ENCODE assay signal across 1 cellular context in the genomic region with DNA sequence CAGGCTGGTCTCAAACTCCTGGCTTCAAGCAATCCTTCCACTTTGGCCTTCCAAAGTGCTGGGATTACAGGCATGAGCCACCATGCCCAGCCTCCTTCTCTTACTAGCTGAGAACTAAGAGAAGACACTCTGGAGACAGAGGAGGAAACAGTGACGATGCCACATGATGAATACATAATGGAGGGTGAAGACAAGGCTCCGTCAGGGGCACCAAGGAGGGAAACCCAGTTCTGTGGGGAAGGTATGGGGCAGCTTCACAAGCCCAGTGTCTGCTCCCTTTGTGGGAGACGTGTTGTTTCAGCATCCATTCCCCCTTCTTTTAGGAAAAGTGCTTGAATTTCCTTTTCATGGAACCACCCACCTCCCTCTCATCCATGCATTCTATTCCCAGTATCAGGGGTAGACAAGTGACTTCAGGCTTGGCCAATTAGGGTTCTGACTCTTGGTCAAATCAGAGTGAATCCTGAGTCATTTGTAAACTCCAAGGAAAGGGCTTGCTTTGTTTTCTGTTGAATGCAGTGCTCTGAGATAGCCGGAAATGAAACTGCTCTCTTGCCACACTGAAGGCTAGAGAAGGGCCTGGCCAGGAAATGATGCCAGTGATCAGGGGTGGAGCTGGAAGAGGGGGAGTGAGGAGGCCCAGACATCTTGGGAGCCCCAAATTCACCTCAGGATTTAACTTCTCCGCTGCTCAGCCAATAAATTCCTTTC.
A peak's percentile ranks its signal among the peaks of the same experiment; 100 is the strongest.
TF ChIP-seq lines count a peak whose summit lies in the region.

No MANE protein-coding gene starts in this region.

TF ChIP-seq in GM12878, 131 proteins besides CTCF, POLR2A, EP300 and RAD21 (continued from another document and continues in another):
- TF ChIP-seq, protein P1, sequence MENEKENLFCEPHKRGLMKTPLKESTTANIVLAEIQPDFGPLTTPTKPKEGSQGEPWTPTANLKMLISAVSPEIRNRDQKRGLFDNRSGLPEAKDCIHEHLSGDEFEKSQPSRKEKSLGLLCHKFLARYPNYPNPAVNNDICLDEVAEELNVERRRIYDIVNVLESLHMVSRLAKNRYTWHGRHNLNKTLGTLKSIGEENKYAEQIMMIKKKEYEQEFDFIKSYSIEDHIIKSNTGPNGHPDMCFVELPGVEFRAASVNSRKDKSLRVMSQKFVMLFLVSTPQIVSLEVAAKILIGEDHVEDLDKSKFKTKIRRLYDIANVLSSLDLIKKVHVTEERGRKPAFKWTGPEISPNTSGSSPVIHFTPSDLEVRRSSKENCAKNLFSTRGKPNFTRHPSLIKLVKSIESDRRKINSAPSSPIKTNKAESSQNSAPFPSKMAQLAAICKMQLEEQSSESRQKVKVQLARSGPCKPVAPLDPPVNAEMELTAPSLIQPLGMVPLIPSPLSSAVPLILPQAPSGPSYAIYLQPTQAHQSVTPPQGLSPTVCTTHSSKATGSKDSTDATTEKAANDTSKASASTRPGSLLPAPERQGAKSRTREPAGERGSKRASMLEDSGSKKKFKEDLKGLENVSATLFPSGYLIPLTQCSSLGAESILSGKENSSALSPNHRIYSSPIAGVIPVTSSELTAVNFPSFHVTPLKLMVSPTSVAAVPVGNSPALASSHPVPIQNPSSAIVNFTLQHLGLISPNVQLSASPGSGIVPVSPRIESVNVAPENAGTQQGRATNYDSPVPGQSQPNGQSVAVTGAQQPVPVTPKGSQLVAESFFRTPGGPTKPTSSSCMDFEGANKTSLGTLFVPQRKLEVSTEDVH (IDR thresholded peaks at IDR 0.05; ENCODE audit: low read depth, partially characterized antibody): peak; percentile 31
- peak; percentile 66 for TF ChIP-seq RUNX3 (IDR thresholded peaks at IDR 0.05; ENCODE audit: low read length)
- TF ChIP-seq CBX3 (IDR thresholded peaks at IDR 0.05; ENCODE audit: borderline replicate concordance, low read depth): no peak
- TF ChIP-seq, protein P2, sequence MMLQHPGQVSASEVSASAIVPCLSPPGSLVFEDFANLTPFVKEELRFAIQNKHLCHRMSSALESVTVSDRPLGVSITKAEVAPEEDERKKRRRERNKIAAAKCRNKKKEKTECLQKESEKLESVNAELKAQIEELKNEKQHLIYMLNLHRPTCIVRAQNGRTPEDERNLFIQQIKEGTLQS (IDR thresholded peaks at IDR 0.05; ENCODE audit: borderline replicate concordance, extremely low read depth, low read depth, low read length): no peak
- no peak for TF ChIP-seq PML (IDR thresholded peaks at IDR 0.05; ENCODE audit: low read length)
- no peak for TF ChIP-seq MYB (IDR thresholded peaks at IDR 0.05; ENCODE audit: borderline replicate concordance, low read depth, low read length)
- no peak for TF ChIP-seq BMI1 (IDR thresholded peaks at IDR 0.05; ENCODE audit: borderline replicate concordance)
- TF ChIP-seq NFYA (IDR thresholded peaks at IDR 0.05; ENCODE audit: borderline replicate concordance, low read depth, low read length): no peak
- TF ChIP-seq, protein P3, sequence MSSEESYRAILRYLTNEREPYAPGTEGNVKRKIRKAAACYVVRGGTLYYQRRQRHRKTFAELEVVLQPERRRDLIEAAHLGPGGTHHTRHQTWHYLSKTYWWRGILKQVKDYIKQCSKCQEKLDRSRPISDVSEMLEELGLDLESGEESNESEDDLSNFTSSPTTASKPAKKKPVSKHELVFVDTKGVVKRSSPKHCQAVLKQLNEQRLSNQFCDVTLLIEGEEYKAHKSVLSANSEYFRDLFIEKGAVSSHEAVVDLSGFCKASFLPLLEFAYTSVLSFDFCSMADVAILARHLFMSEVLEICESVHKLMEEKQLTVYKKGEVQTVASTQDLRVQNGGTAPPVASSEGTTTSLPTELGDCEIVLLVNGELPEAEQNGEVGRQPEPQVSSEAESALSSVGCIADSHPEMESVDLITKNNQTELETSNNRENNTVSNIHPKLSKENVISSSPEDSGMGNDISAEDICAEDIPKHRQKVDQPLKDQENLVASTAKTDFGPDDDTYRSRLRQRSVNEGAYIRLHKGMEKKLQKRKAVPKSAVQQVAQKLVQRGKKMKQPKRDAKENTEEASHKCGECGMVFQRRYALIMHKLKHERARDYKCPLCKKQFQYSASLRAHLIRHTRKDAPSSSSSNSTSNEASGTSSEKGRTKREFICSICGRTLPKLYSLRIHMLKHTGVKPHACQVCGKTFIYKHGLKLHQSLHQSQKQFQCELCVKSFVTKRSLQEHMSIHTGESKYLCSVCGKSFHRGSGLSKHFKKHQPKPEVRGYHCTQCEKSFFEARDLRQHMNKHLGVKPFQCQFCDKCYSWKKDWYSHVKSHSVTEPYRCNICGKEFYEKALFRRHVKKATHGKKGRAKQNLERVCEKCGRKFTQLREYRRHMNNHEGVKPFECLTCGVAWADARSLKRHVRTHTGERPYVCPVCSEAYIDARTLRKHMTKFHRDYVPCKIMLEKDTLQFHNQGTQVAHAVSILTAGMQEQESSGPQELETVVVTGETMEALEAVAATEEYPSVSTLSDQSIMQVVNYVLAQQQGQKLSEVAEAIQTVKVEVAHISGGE (CRISPR knock-in tag; IDR thresholded peaks at IDR 0.05): no peak
- TF ChIP-seq POLR2AphosphoS5 (IDR thresholded peaks at IDR 0.05; ENCODE audit: low read length): peak; percentile 59
- TF ChIP-seq, protein P4, sequence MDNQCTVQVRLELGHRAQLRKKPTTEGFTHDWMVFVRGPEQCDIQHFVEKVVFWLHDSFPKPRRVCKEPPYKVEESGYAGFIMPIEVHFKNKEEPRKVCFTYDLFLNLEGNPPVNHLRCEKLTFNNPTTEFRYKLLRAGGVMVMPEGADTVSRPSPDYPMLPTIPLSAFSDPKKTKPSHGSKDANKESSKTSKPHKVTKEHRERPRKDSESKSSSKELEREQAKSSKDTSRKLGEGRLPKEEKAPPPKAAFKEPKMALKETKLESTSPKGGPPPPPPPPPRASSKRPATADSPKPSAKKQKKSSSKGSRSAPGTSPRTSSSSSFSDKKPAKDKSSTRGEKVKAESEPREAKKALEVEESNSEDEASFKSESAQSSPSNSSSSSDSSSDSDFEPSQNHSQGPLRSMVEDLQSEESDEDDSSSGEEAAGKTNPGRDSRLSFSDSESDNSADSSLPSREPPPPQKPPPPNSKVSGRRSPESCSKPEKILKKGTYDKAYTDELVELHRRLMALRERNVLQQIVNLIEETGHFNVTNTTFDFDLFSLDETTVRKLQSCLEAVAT (IDR thresholded peaks at IDR 0.05): no peak
- no peak; the same call in 2 of the 3 replicates for TF ChIP-seq POU2F2 (IDR thresholded peaks at IDR 0.05; ENCODE audit: borderline replicate concordance, low read depth, low read length)
- no peak for TF ChIP-seq NR2C1 (IDR thresholded peaks at IDR 0.05)
- peak; percentile 54; the same call in 1 of the 2 replicates for TF ChIP-seq MTA3 (IDR thresholded peaks at IDR 0.05; ENCODE audit: borderline replicate concordance, low read length)
- no peak for TF ChIP-seq HDAC2 (IDR thresholded peaks at IDR 0.05)
- TF ChIP-seq KAT2A (conservative IDR thresholded peaks at IDR 0.05; ENCODE audit: control insufficient read depth, low read depth, low read length): no peak
- TF ChIP-seq, protein P5, sequence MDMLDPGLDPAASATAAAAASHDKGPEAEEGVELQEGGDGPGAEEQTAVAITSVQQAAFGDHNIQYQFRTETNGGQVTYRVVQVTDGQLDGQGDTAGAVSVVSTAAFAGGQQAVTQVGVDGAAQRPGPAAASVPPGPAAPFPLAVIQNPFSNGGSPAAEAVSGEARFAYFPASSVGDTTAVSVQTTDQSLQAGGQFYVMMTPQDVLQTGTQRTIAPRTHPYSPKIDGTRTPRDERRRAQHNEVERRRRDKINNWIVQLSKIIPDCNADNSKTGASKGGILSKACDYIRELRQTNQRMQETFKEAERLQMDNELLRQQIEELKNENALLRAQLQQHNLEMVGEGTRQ (IDR thresholded peaks at IDR 0.05; ENCODE audit: borderline replicate concordance, low read depth, low read length): no peak
- TF ChIP-seq ZNF622 (IDR thresholded peaks at IDR 0.05): no peak
- no peak for TF ChIP-seq MEF2A (IDR thresholded peaks at IDR 0.05; ENCODE audit: insufficient read depth, low read depth, low read length)
- TF ChIP-seq ESRRA (IDR thresholded peaks at IDR 0.05; ENCODE audit: low read length): no peak
- peak; percentile 55; the same call in 1 of the 2 replicates for TF ChIP-seq GABPA (IDR thresholded peaks at IDR 0.05; ENCODE audit: low read depth)
- no peak for TF ChIP-seq ZNF274 (IDR thresholded peaks at IDR 0.05; ENCODE audit: insufficient read depth, insufficient read length)
- TF ChIP-seq YY1 (IDR thresholded peaks at IDR 0.05; ENCODE audit: low read depth, low read length): peak; percentile 51
- TF ChIP-seq POLR2AphosphoS2 (IDR thresholded peaks at IDR 0.05; ENCODE audit: low read depth, low read length): no peak
- TF ChIP-seq, protein P6, sequence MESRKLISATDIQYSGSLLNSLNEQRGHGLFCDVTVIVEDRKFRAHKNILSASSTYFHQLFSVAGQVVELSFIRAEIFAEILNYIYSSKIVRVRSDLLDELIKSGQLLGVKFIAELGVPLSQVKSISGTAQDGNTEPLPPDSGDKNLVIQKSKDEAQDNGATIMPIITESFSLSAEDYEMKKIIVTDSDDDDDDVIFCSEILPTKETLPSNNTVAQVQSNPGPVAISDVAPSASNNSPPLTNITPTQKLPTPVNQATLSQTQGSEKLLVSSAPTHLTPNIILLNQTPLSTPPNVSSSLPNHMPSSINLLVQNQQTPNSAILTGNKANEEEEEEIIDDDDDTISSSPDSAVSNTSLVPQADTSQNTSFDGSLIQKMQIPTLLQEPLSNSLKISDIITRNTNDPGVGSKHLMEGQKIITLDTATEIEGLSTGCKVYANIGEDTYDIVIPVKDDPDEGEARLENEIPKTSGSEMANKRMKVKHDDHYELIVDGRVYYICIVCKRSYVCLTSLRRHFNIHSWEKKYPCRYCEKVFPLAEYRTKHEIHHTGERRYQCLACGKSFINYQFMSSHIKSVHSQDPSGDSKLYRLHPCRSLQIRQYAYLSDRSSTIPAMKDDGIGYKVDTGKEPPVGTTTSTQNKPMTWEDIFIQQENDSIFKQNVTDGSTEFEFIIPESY (IDR thresholded peaks at IDR 0.05): no peak
- TF ChIP-seq IKZF2 (IDR thresholded peaks at IDR 0.05): peak; percentile 91 to 93
- TF ChIP-seq FOXM1 (IDR thresholded peaks at IDR 0.05; ENCODE audit: low read depth, low read length): no peak
- TF ChIP-seq IKZF1 (conservative IDR thresholded peaks at IDR 0.05): peak; percentile 90
- no peak for TF ChIP-seq FOS (IDR thresholded peaks at IDR 0.05; ENCODE audit: borderline replicate concordance, extremely low read depth, insufficient read length)
- 0 out of 2 replicates have a peak, but pooled peaks have one; percentile 27 for TF ChIP-seq GATAD2B (conservative IDR thresholded peaks at IDR 0.05; ENCODE audit: low read depth)
- TF ChIP-seq ZSCAN29 (IDR thresholded peaks at IDR 0.05): no peak
- peak; percentile 66; the same call in 1 of the 2 replicates for TF ChIP-seq NBN (IDR thresholded peaks at IDR 0.05)
- no peak for TF ChIP-seq HDAC6 (IDR thresholded peaks at IDR 0.05; ENCODE audit: unreplicated experiment)
- TF ChIP-seq SMARCA5 (IDR thresholded peaks at IDR 0.05): peak; percentile 70; the same call in 1 of the 2 replicates
- TF ChIP-seq MXI1 (IDR thresholded peaks at IDR 0.05; ENCODE audit: low read depth, low read length): no peak
- TF ChIP-seq ETV6 (conservative IDR thresholded peaks at IDR 0.05 in 1 of 2, IDR thresholded peaks at IDR 0.05 in 1 of 2; ENCODE audit: borderline replicate concordance in 1 of 2, low read depth in 1 of 2): peak in 1 of 2 experiments; percentile 97; a peak in 2 of 4 replicates
- no peak for TF ChIP-seq CEBPB (IDR thresholded peaks at IDR 0.05; ENCODE audit: borderline replicate concordance in 1 of 2, low read depth in 2 of 2, low read length in 2 of 2)
- TF ChIP-seq, protein P7, sequence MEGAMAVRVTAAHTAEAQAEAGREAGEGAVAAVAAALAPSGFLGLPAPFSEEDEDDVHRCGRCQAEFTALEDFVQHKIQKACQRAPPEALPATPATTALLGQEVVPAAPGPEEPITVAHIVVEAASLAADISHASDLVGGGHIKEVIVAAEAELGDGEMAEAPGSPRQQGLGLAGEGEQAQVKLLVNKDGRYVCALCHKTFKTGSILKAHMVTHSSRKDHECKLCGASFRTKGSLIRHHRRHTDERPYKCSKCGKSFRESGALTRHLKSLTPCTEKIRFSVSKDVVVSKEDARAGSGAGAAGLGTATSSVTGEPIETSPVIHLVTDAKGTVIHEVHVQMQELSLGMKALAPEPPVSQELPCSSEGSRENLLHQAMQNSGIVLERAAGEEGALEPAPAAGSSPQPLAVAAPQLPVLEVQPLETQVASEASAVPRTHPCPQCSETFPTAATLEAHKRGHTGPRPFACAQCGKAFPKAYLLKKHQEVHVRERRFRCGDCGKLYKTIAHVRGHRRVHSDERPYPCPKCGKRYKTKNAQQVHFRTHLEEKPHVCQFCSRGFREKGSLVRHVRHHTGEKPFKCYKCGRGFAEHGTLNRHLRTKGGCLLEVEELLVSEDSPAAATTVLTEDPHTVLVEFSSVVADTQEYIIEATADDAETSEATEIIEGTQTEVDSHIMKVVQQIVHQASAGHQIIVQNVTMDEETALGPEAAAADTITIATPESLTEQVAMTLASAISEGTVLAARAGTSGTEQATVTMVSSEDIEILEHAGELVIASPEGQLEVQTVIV (IDR thresholded peaks at IDR 0.05; ENCODE audit: borderline replicate concordance, partially characterized antibody): no peak
- TF ChIP-seq SPI1 (IDR thresholded peaks at IDR 0.05; ENCODE audit: borderline replicate concordance, insufficient read depth, low read depth, low read length): peak; percentile 34; the same call in 1 of the 2 replicates
- TF ChIP-seq CHD4 (IDR thresholded peaks at IDR 0.05): no peak
- peak; percentile 88 for TF ChIP-seq IRF4 (IDR thresholded peaks at IDR 0.05; ENCODE audit: low read depth, low read length)
- TF ChIP-seq EGR1 (IDR thresholded peaks at IDR 0.05; ENCODE audit: borderline replicate concordance in 1 of 2, low read depth in 2 of 2, low read length in 2 of 2): peak in 1 of 2 experiments; percentile 70; a peak in 2 of 3 replicates
- no peak for TF ChIP-seq RB1 (IDR thresholded peaks at IDR 0.05; ENCODE audit: borderline replicate concordance)
- TF ChIP-seq FOXK2 (IDR thresholded peaks at IDR 0.05): no peak
- peak; percentile 58; the same call in 1 of the 2 replicates for TF ChIP-seq ATF7 (IDR thresholded peaks at IDR 0.05; ENCODE audit: low read depth)
- TF ChIP-seq TBL1XR1 (IDR thresholded peaks at IDR 0.05; ENCODE audit: low read depth, low read length): peak; percentile 46; the same call in 1 of the 2 replicates
- TF ChIP-seq, protein P8, sequence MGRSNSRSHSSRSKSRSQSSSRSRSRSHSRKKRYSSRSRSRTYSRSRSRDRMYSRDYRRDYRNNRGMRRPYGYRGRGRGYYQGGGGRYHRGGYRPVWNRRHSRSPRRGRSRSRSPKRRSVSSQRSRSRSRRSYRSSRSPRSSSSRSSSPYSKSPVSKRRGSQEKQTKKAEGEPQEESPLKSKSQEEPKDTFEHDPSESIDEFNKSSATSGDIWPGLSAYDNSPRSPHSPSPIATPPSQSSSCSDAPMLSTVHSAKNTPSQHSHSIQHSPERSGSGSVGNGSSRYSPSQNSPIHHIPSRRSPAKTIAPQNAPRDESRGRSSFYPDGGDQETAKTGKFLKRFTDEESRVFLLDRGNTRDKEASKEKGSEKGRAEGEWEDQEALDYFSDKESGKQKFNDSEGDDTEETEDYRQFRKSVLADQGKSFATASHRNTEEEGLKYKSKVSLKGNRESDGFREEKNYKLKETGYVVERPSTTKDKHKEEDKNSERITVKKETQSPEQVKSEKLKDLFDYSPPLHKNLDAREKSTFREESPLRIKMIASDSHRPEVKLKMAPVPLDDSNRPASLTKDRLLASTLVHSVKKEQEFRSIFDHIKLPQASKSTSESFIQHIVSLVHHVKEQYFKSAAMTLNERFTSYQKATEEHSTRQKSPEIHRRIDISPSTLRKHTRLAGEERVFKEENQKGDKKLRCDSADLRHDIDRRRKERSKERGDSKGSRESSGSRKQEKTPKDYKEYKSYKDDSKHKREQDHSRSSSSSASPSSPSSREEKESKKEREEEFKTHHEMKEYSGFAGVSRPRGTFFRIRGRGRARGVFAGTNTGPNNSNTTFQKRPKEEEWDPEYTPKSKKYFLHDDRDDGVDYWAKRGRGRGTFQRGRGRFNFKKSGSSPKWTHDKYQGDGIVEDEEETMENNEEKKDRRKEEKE (IDR thresholded peaks at IDR 0.05): no peak
